Comparison of ENCODE assay signal across 15 cellular contexts in genomic region chr6:112286756-112287155, GRCh38. TPM values are rescaled to one million over a fixed set of nuclear protein-coding genes. Genes with fewer than 3 reads are reported as not detected.
DNase-seq lines count a peak whose midpoint lies in the region; ATAC-seq and TF ChIP-seq lines count a peak whose summit lies in the region.
"Had no signal": no experiment of that assay in that cellular context is flagged by ENCODE, and none has a peak within 500 bp of the region (broad histone marks: within the 10 kb centered on the region; RNA-seq: fewer than 3 reads in every experiment).

No MANE protein-coding gene starts in this region.

- no peak overlapping the region for H3K4me3 ChIP-seq in left ventricle myocardium inferior
- no peak overlapping the region for H3K4me3 ChIP-seq in SJCRH30
- H3K4me3 ChIP-seq: GM23338 had no signal

- H3K9me3 ChIP-seq in left ventricle myocardium inferior (replicated peaks) = no peaks in the 10 kb centered on the region
- H3K9me3 ChIP-seq in SJCRH30 (replicated peaks) = no peaks in the 10 kb centered on the region

- POLR2A ChIA-PET in activated CD8-positive, alpha-beta T cell treated with anti-CD3 and anti-CD28 coated beads for 36 hours (lab: Charles Lee) = no interaction called here

- H3K4me1 ChIP-seq in left ventricle myocardium inferior (peaks cover 35% of the 10 kb centered on the region), SJCRH30 (peaks cover 55% of the 10 kb centered on the region)

- CTCF ChIA-PET in activated CD8-positive, alpha-beta T cell treated with anti-CD3 and anti-CD28 coated beads for 36 hours (lab: Charles Lee) = interaction anchor here (1.2 to 2.4 kb wide), 2 partner anchors 18 to 107 kb away, joined by 5 to 11 read pairs; no protein-coding TSS in a partner anchor

- ATAC-seq in GM21390 (IDR thresholded peaks at IDR 0.05; ENCODE audit: unreplicated experiment) = no peak
- no peak for ATAC-seq in activated CD8-positive, alpha-beta T cell treated with anti-CD3 and anti-CD28 coated beads for 36 hours
- ATAC-seq: GM23338 had no signal

- H3K27me3 Mint-ChIP-seq in activated CD8-positive, alpha-beta T cell treated with anti-CD3 and anti-CD28 coated beads for 36 hours = peaks cover 29% of the 10 kb centered on the region

- H3K27ac ChIP-seq in left ventricle myocardium inferior (replicated peaks) (peak overlapping the region; percentile 75), SJCRH30 (peak overlapping the region; percentile 84; the same call in 1 of the 2 replicates)

- TF ChIP-seq CTCF in left ventricle myocardium inferior (IDR thresholded peaks at IDR 0.05; ENCODE audit: borderline replicate concordance) = no peak
- TF ChIP-seq CTCF in activated CD8-positive, alpha-beta T cell treated with anti-CD3 and anti-CD28 coated beads for 36 hours (IDR thresholded peaks at IDR 0.05) = no peak

- intact Hi-C loops in left ventricle myocardium inferior (cut with micrococcal nuclease) = no loop called here
- intact Hi-C loops in cardiac septum (cut with DNase I) = loop anchor here (5.0 to 10.0 kb wide), 2 partner anchors 54 to 202 kb away; partner anchors contain the start of genes FAM229B and TUBE1
- intact Hi-C loops in activated CD8-positive, alpha-beta T cell treated with anti-CD3 and anti-CD28 coated beads for 36 hours (cut with micrococcal nuclease) = loop anchor here (5.0 kb wide), 1 partner anchor 49 kb away; no protein-coding TSS in a partner anchor

- H3K4me3 Mint-ChIP-seq in activated CD8-positive, alpha-beta T cell treated with anti-CD3 and anti-CD28 coated beads for 36 hours = no peak overlapping the region
- H3K4me3 Mint-ChIP-seq: CD4-positive, alpha-beta T cell; GM23338 had no signal

- no peaks in the 10 kb centered on the region for H3K9me3 Mint-ChIP-seq in activated CD8-positive, alpha-beta T cell treated with anti-CD3 and anti-CD28 coated beads for 36 hours
- H3K9me3 Mint-ChIP-seq: CD4-positive, alpha-beta T cell; GM23338 had no signal

- H3K27ac Mint-ChIP-seq in activated CD8-positive, alpha-beta T cell treated with anti-CD3 and anti-CD28 coated beads for 36 hours = no peak overlapping the region
- H3K27ac Mint-ChIP-seq: CD4-positive, alpha-beta T cell; GM23338 had no signal

- peaks cover 25% of the 10 kb centered on the region for H3K4me1 Mint-ChIP-seq in activated CD8-positive, alpha-beta T cell treated with anti-CD3 and anti-CD28 coated beads for 36 hours (ENCODE audit: low read depth)

- H3K36me3 ChIP-seq in left ventricle myocardium inferior (no peaks in the 10 kb centered on the region), SJCRH30 (no peaks in the 10 kb centered on the region)

- DNase-seq in left ventricle myocardium inferior (no peak), cardiac septum (ENCODE audit: low spot score) (no peak), SJCRH30 (no peak), fibroblast of peridontal ligament (ENCODE audit: extremely low read depth) (peak; percentile 42), SHP77 treated with DMSO at 0.1 percent for 48 hours (lab: John Stamatoyannopoulos, UW) (no peak)
- no peak for DNase-seq in activated CD8-positive, alpha-beta T cell treated with anti-CD3 and anti-CD28 coated beads for 36 hours
- DNase-seq: 8988T, AML-193, C1 segment of cervical spinal cord, Calu3, DMS 273 treated with DMSO at 0.1 percent for 48 hours, H7 had no signal

- no peaks in the 10 kb centered on the region for H3K36me3 Mint-ChIP-seq in activated CD8-positive, alpha-beta T cell treated with anti-CD3 and anti-CD28 coated beads for 36 hours (ENCODE audit: low read depth)

- H3K27me3 ChIP-seq in left ventricle myocardium inferior (ENCODE audit: low read depth) = no peaks in the 10 kb centered on the region
- no peaks in the 10 kb centered on the region for H3K27me3 ChIP-seq in SJCRH30

RNA-seq across cellular contexts. Expression of gene LAMA4, which starts 32.4 kb away (rescaled TPM):
- 103 TPM for total RNA-seq in left ventricle myocardium inferior
- 93.9 TPM for total RNA-seq in cardiac septum
- total RNA-seq in SJCRH30 (2014; rRNA removed; shearing (Covaris generic)) = 22.0 and 28.5 TPM in 2 replicates
- not detected for total RNA-seq in activated CD8-positive, alpha-beta T cell treated with anti-CD3 and anti-CD28 coated beads for 36 hours
- total RNA-seq: CD4-positive, alpha-beta T cell had no signal

Comparison
In these comparisons a context has a peak if more than half of its experiments do, and no peak if none do; other contexts are left out.
1. RNA of gene LAMA4, which starts 32.4 kb away (total RNA-seq): 103 TPM in left ventricle myocardium inferior (single experiment), 93.9 TPM in cardiac septum (single experiment) and 22.0 to 28.5 TPM in SJCRH30; not detected in activated CD8-positive, alpha-beta T cell treated with anti-CD3 and anti-CD28 coated beads for 36 hours; every median in the first group is over 10 times any median in the second.